22 cellular contexts compared by ENCODE assay signal in genomic region chr1:176983786-176984185, GRCh38.
DNase-seq lines count a peak whose midpoint lies in the region; ATAC-seq, FAIRE-seq and TF ChIP-seq lines count a peak whose summit lies in the region.
"Had no signal": no experiment of that assay in that cellular context is flagged by ENCODE, and none has a peak within 500 bp of the region (broad histone marks: within the 10 kb centered on the region; RNA-seq: fewer than 3 reads in every experiment).

No MANE protein-coding gene starts in this region.

- TF ChIP-seq CTCF in D721Med (IDR thresholded peaks at IDR 0.05; ENCODE audit: insufficient read depth, missing control alignments), result no peak
- TF ChIP-seq CTCF in WERI-Rb-1 (IDR thresholded peaks at IDR 0.05; ENCODE audit: low read depth, low read length), result no peak
- TF ChIP-seq CTCF in endodermal cell (conservative IDR thresholded peaks at IDR 0.05), result no peak
- TF ChIP-seq CTCF in mesothelial cell of epicardium (IDR thresholded peaks at IDR 0.05; ENCODE audit: unreplicated experiment), result no peak

- H3K4me3 ChIP-seq in WERI-Rb-1 (ENCODE audit: low read depth, low read length) (no peak overlapping the region), endodermal cell (ENCODE audit: low read length) (no peak overlapping the region)
- H3K4me3 ChIP-seq: GM12878, GM23248 had no signal

- H3K4me3 Mint-ChIP-seq in endodermal cell (no peak overlapping the region), mesothelial cell of epicardium (no peak overlapping the region)
- no peak overlapping the region for H3K4me3 Mint-ChIP-seq in stimulated activated memory B cell treated with anti-CD40 and anti-IgM and Interleukin-4, amounts not matched to agents 10 μg/mL and 1 μg/mL and 100 μg/mL, for 72 hours
- H3K4me3 Mint-ChIP-seq: CD4-positive, alpha-beta memory T cell had no signal

- WGBS in endodermal cell (ENCODE audit: insufficient coverage in 1 of 2, insufficient read length in 1 of 2), 2 experiments, result 80 to 91% methylated on average over 1 to 5 of the region's 5 CpGs

- no peak overlapping the region for H3K9ac ChIP-seq in endodermal cell (ENCODE audit: extremely low read depth, low read length, poor library complexity, severe bottlenecking)
- H3K9ac ChIP-seq: GM23248 had no signal

- H3K27me3 ChIP-seq in WERI-Rb-1 (ENCODE audit: insufficient read depth, low read depth, severe bottlenecking) (no peaks in the 10 kb centered on the region), endodermal cell (ENCODE audit: control insufficient read depth, insufficient read depth, low read length, poor library complexity, severe bottlenecking) (no peaks in the 10 kb centered on the region)

- H3K36me3 Mint-ChIP-seq in endodermal cell (ENCODE audit: low read depth) (no peaks in the 10 kb centered on the region), mesothelial cell of epicardium (no peaks in the 10 kb centered on the region)
- H3K36me3 Mint-ChIP-seq in stimulated activated memory B cell treated with anti-CD40 and anti-IgM and Interleukin-4, amounts not matched to agents 10 μg/mL and 1 μg/mL and 100 μg/mL, for 72 hours, result no peaks in the 10 kb centered on the region
- H3K36me3 Mint-ChIP-seq: CD4-positive, alpha-beta memory T cell had no signal

- H3K27ac Mint-ChIP-seq in endodermal cell (no peak overlapping the region), mesothelial cell of epicardium (no peak overlapping the region)
- no peak overlapping the region for H3K27ac Mint-ChIP-seq in stimulated activated memory B cell treated with anti-CD40 and anti-IgM and Interleukin-4, amounts not matched to agents 10 μg/mL and 1 μg/mL and 100 μg/mL, for 72 hours
- H3K27ac Mint-ChIP-seq: CD4-positive, alpha-beta memory T cell had no signal

- peak; percentile 25 for FAIRE-seq in D721Med (lab: Jason Lieb, UNC)
- FAIRE-seq: GM12878, GM19239, H1 had no signal

- H3K4me1 ChIP-seq in endodermal cell (ENCODE audit: control insufficient read depth, insufficient read depth, low read length), result no peaks in the 10 kb centered on the region

- no peaks in the 10 kb centered on the region for H3K9me3 Mint-ChIP-seq in endodermal cell
- no peaks in the 10 kb centered on the region for H3K9me3 Mint-ChIP-seq in mesothelial cell of epicardium
- H3K9me3 Mint-ChIP-seq in stimulated activated memory B cell treated with anti-CD40 and anti-IgM and Interleukin-4, amounts not matched to agents 10 μg/mL and 1 μg/mL and 100 μg/mL, for 72 hours, result no peaks in the 10 kb centered on the region

- H3K9me3 ChIP-seq in WERI-Rb-1 (ENCODE audit: severe bottlenecking) (no peaks in the 10 kb centered on the region), endodermal cell (ENCODE audit: control insufficient read depth, low read length) (no peaks in the 10 kb centered on the region)

- ATAC-seq in HG03457 (IDR thresholded peaks at IDR 0.05; ENCODE audit: unreplicated experiment), result no peak
- no peak for ATAC-seq in stimulated activated memory B cell treated with anti-CD40 and anti-IgM and Interleukin-4, amounts not matched to agents 10 μg/mL and 1 μg/mL and 100 μg/mL, for 72 hours
- ATAC-seq: GM12878 had no signal

- TF ChIP-seq POLR2A in erythroblast (IDR thresholded peaks at IDR 0.05; ENCODE audit: low read length), result no peak

- peaks cover 4% of the 10 kb centered on the region for H3K27me3 Mint-ChIP-seq in endodermal cell (ENCODE audit: insufficient read depth)
- peaks cover 26% of the 10 kb centered on the region for H3K27me3 Mint-ChIP-seq in mesothelial cell of epicardium (ENCODE audit: low read depth)
- H3K27me3 Mint-ChIP-seq in stimulated activated memory B cell treated with anti-CD40 and anti-IgM and Interleukin-4, amounts not matched to agents 10 μg/mL and 1 μg/mL and 100 μg/mL, for 72 hours, result no peaks in the 10 kb centered on the region

- H3K27ac ChIP-seq in WERI-Rb-1, result no peak overlapping the region
- peak overlapping the region; percentile 85 for H3K27ac ChIP-seq in endodermal cell (ENCODE audit: low read depth, low read length)
- H3K27ac ChIP-seq: GM23248 had no signal

- DNase-seq in D721Med (ENCODE audit: insufficient read length, low spot score), result peak; percentile 27
- peak; percentile 88 for DNase-seq in NCI-H82 (lab: John Stamatoyannopoulos, UW)
- DNase-seq in WERI-Rb-1, result peak; percentile 72
- DNase-seq in endodermal cell, result no peak
- DNase-seq in mesothelial cell of epicardium (ENCODE audit: low spot score in 2 of 2, unreplicated experiment in 2 of 2), result no peak
- DNase-seq in erythroblast (lab: John Stamatoyannopoulos, UW), result no peak
- DNase-seq: C1 segment of cervical spinal cord; Calu3; CD4-positive, alpha-beta memory T cell; COR-L47; DMS 273 treated with DMSO at 0.1 percent for 48 hours; DMS79; EL; GDM1; GM23248; H7; HCEC 1CT had no signal

- H3K36me3 ChIP-seq in WERI-Rb-1 (no peaks in the 10 kb centered on the region), endodermal cell (ENCODE audit: control insufficient read depth, insufficient read depth, low read length) (no peaks in the 10 kb centered on the region)

- H3K4me1 Mint-ChIP-seq in endodermal cell (no peaks in the 10 kb centered on the region), mesothelial cell of epicardium (peaks cover 3% of the 10 kb centered on the region)
- no peaks in the 10 kb centered on the region for H3K4me1 Mint-ChIP-seq in stimulated activated memory B cell treated with anti-CD40 and anti-IgM and Interleukin-4, amounts not matched to agents 10 μg/mL and 1 μg/mL and 100 μg/mL, for 72 hours
- H3K4me1 Mint-ChIP-seq: CD4-positive, alpha-beta memory T cell had no signal

Comparison
In these comparisons a context has a peak if more than half of its experiments do, and no peak if none do; other contexts are left out.
1. DNase-seq: peak in D721Med (single experiment), NCI-H82 (single experiment) and WERI-Rb-1 (single experiment); none in endodermal cell (single experiment), mesothelial cell of epicardium (0 of 2) and erythroblast (0 of 2).